ENCODE assay signal across 7 cellular contexts in genomic region chr1:25030674-25031589, GRCh38.
DNase-seq lines count a peak whose midpoint lies in the region; ATAC-seq and TF ChIP-seq lines count a peak whose summit lies in the region.

No MANE protein-coding gene starts in this region.

- H3K4me3 Mint-ChIP-seq in activated CD8-positive, alpha-beta memory T cell treated with anti-CD3 and anti-CD28 coated beads, Interleukin-2, amount 10 ng/mL, durations not matched to agents 7 days and 5 days = peak overlapping the region; percentile 50
- no peak overlapping the region for H3K4me3 Mint-ChIP-seq in natural killer cell treated with Interleukin-12 subunit alpha and Interleukin-12 subunit beta and Interleukin-15 and Interleukin-18, amount 100 ng/mL, for 72 hours
- H3K4me3 Mint-ChIP-seq in osteocyte (ENCODE audit: unreplicated experiment) = no peak overlapping the region

- H3K9me3 Mint-ChIP-seq in activated CD8-positive, alpha-beta memory T cell treated with anti-CD3 and anti-CD28 coated beads, Interleukin-2, amount 10 ng/mL, durations not matched to agents 7 days and 5 days (ENCODE audit: low read depth) = no peaks in the 10 kb centered on the region
- H3K9me3 Mint-ChIP-seq in natural killer cell treated with Interleukin-12 subunit alpha and Interleukin-12 subunit beta and Interleukin-15 and Interleukin-18, amount 100 ng/mL, for 72 hours = no peaks in the 10 kb centered on the region
- no peaks in the 10 kb centered on the region for H3K9me3 Mint-ChIP-seq in osteocyte (ENCODE audit: unreplicated experiment)

- H3K27me3 Mint-ChIP-seq in activated CD8-positive, alpha-beta memory T cell treated with anti-CD3 and anti-CD28 coated beads, Interleukin-2, amount 10 ng/mL, durations not matched to agents 7 days and 5 days = no peaks in the 10 kb centered on the region
- H3K27me3 Mint-ChIP-seq in natural killer cell treated with Interleukin-12 subunit alpha and Interleukin-12 subunit beta and Interleukin-15 and Interleukin-18, amount 100 ng/mL, for 72 hours = no peaks in the 10 kb centered on the region
- no peaks in the 10 kb centered on the region for H3K27me3 Mint-ChIP-seq in osteocyte (ENCODE audit: unreplicated experiment)

- ATAC-seq in GM19372 (IDR thresholded peaks at IDR 0.05; ENCODE audit: low read depth, unreplicated experiment) (peak; percentile 46), HG03460 (IDR thresholded peaks at IDR 0.05; ENCODE audit: unreplicated experiment) (peak; percentile 39)
- ATAC-seq in activated CD8-positive, alpha-beta memory T cell treated with anti-CD3 and anti-CD28 coated beads, Interleukin-2, amount 10 ng/mL, durations not matched to agents 7 days and 5 days = peak; percentile 54
- peak; percentile 79 to 84 for ATAC-seq in natural killer cell treated with Interleukin-12 subunit alpha and Interleukin-12 subunit beta and Interleukin-15 and Interleukin-18, amount 100 ng/mL, for 72 hours

- H3K27ac Mint-ChIP-seq in activated CD8-positive, alpha-beta memory T cell treated with anti-CD3 and anti-CD28 coated beads, Interleukin-2, amount 10 ng/mL, durations not matched to agents 7 days and 5 days = no peak overlapping the region
- no peak overlapping the region for H3K27ac Mint-ChIP-seq in natural killer cell treated with Interleukin-12 subunit alpha and Interleukin-12 subunit beta and Interleukin-15 and Interleukin-18, amount 100 ng/mL, for 72 hours
- H3K27ac Mint-ChIP-seq in osteocyte (ENCODE audit: unreplicated experiment) = no peak overlapping the region

- CTCF ChIA-PET in activated CD8-positive, alpha-beta memory T cell treated with anti-CD3 and anti-CD28 coated beads, Interleukin-2, amount 10 ng/mL, durations not matched to agents 7 days and 5 days (lab: Charles Lee) = interaction anchor here (1.0 to 10.4 kb wide), 10 partner anchors 8 to 183 kb away, joined by 3 to 338 read pairs (median 8); no protein-coding TSS in a partner anchor

- TF ChIP-seq CTCF in osteocyte (IDR thresholded peaks at IDR 0.05) = no peak

- no peak for TF ChIP-seq POLR2A in erythroblast (IDR thresholded peaks at IDR 0.05; ENCODE audit: low read length)

- DNase-seq in activated CD8-positive, alpha-beta memory T cell treated with anti-CD3 and anti-CD28 coated beads, Interleukin-2, amount 10 ng/mL, durations not matched to agents 7 days and 5 days = peak; percentile 95
- DNase-seq in natural killer cell treated with Interleukin-12 subunit alpha and Interleukin-12 subunit beta and Interleukin-15 and Interleukin-18, amount 100 ng/mL, for 72 hours (ENCODE audit: low spot score) = peak; percentile 90
- DNase-seq in erythroblast (lab: John Stamatoyannopoulos, UW) (no peak), osteocyte (ENCODE audit: extremely low spot score, unreplicated experiment) (no peak), NCI-H187 (lab: John Stamatoyannopoulos, UW) (no peak)

- H3K4me1 Mint-ChIP-seq in activated CD8-positive, alpha-beta memory T cell treated with anti-CD3 and anti-CD28 coated beads, Interleukin-2, amount 10 ng/mL, durations not matched to agents 7 days and 5 days = peaks cover 1% of the 10 kb centered on the region
- H3K4me1 Mint-ChIP-seq in natural killer cell treated with Interleukin-12 subunit alpha and Interleukin-12 subunit beta and Interleukin-15 and Interleukin-18, amount 100 ng/mL, for 72 hours (ENCODE audit: low read depth in 2 of 2) = peaks cover 7 to 84% of the 10 kb centered on the region in 2 donors
- H3K4me1 Mint-ChIP-seq in osteocyte (ENCODE audit: unreplicated experiment) = peaks cover 56% of the 10 kb centered on the region

- H3K36me3 Mint-ChIP-seq in activated CD8-positive, alpha-beta memory T cell treated with anti-CD3 and anti-CD28 coated beads, Interleukin-2, amount 10 ng/mL, durations not matched to agents 7 days and 5 days = peaks cover 3% of the 10 kb centered on the region
- no peaks in the 10 kb centered on the region for H3K36me3 Mint-ChIP-seq in natural killer cell treated with Interleukin-12 subunit alpha and Interleukin-12 subunit beta and Interleukin-15 and Interleukin-18, amount 100 ng/mL, for 72 hours
- H3K36me3 Mint-ChIP-seq in osteocyte (ENCODE audit: unreplicated experiment) = no peaks in the 10 kb centered on the region

Comparison
In these comparisons a context has a peak if more than half of its experiments do, and no peak if none do; other contexts are left out.
1. DNase-seq: peak in activated CD8-positive, alpha-beta memory T cell treated with anti-CD3 and anti-CD28 coated beads, Interleukin-2, amount 10 ng/mL, durations not matched to agents 7 days and 5 days (single experiment) and natural killer cell treated with Interleukin-12 subunit alpha and Interleukin-12 subunit beta and Interleukin-15 and Interleukin-18, amount 100 ng/mL, for 72 hours (single experiment); none in erythroblast (0 of 2), osteocyte (single experiment) and NCI-H187 (0 of 2).
2. Peak in every context shown above with its lines, with median percentiles within 50 percentile points of each other: ATAC-seq.